In the genomic region with DNA sequence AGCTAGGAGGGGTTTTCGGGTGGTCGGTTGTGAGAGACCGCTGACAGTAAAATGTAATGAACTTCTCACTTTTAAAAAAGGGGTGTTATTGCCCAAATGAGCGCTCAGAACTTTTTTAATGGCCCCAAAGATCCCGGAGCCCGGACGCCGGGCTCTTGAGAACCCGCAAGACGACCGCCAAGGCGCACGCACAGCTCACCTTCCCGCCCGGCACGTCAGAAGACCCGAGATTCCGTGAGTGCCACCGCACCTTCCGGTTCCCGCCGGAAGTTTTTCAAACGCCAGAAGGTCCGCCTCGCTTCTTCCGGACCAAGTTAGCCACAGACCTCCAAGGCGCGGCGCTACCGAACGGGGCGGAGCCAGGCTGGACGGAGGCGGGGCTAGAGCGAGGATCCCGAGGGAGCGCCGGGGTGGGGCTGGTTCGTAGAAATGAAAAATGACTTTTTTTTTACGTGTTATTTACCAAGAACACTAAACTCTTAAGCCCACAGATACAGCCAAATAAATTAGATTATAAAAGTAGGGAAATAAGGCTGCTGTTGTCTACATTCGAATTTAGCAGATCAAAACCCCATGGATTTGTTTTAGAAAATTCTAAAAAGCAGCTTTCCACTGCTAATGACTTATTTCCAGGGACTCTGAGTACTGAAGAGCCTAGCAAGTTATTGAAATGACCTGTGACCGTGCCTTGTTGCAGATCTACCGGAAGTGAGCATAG, we compare ENCODE assay signal across 8 cellular contexts. TPM values are rescaled to one million over a fixed set of nuclear protein-coding genes. Genes with fewer than 3 reads are reported as not detected.
DNase-seq lines count a peak whose midpoint lies in the region; ATAC-seq and TF ChIP-seq lines count a peak whose summit lies in the region.

Gene SRBD1, minus strand, starts transcription at position 248 of the 718 bp plus-strand sequence. CDS start 5,826 bp downstream, outside the sequence.

- H3K4me3 ChIP-seq in DOHH2 (ENCODE audit: low read length) (peak within 1 kb of the TSS; percentile 94), GM23338 (peak within 1 kb of the TSS; percentile 69)
- H3K4me3 ChIP-seq in naive thymus-derived CD4-positive, alpha-beta T cell (ENCODE audit: low read length): peak within 1 kb of the TSS; percentile 79

- no peak for TF ChIP-seq CTCF in DOHH2 (IDR thresholded peaks at IDR 0.05; ENCODE audit: low read depth, low read length, poor library complexity, severe bottlenecking)
- TF ChIP-seq CTCF in GM23338 (conservative IDR thresholded peaks at IDR 0.05; ENCODE audit: low read depth in 2 of 2): no peak

- CTCF ChIA-PET in naive thymus-derived CD4-positive, alpha-beta T cell (lab: Charles Lee): interaction anchor here (0.7 to 1.0 kb wide), 2 partner anchors 31 to 393 kb away, joined by 6 to 7 read pairs; no protein-coding TSS in a partner anchor

- H3K79me2 ChIP-seq in DOHH2 (ENCODE audit: control insufficient read depth, low read length) (peaks cover 32% of the 10 kb centered on the region), GM23338 (replicated peaks; ENCODE audit: insufficient read depth) (peaks cover 38% of the 10 kb centered on the region)

- no peaks in the 10 kb centered on the region for H3K9me2 ChIP-seq in DOHH2 (replicated peaks; ENCODE audit: control insufficient read depth, low read length)
- no peaks in the 10 kb centered on the region for H3K9me2 ChIP-seq in GM23338 (ENCODE audit: insufficient read depth)

- H3F3A ChIP-seq in DOHH2 (ENCODE audit: control insufficient read depth, insufficient read depth): peaks cover 7% of the 10 kb centered on the region
- no peaks in the 10 kb centered on the region for H3F3A ChIP-seq in GM23338 (replicated peaks; ENCODE audit: low read depth)

- H3K27me3 Mint-ChIP-seq in GM23338 (ENCODE audit: insufficient read depth, low read depth, poor library complexity): peaks cover 9% of the 10 kb centered on the region
- H3K27me3 Mint-ChIP-seq in naive thymus-derived CD4-positive, alpha-beta T cell: no peaks in the 10 kb centered on the region
- H3K27me3 Mint-ChIP-seq in stimulated activated naive B cell treated with anti-CD40 and anti-IgM and Interleukin-4, amounts not matched to agents 10 μg/mL and 1 μg/mL and 100 μg/mL, for 72 hours: no peaks in the 10 kb centered on the region

- peak within 1 kb of the TSS; percentile 94 for H3K4me2 ChIP-seq in DOHH2 (ENCODE audit: low read length)
- peak within 1 kb of the TSS; percentile 76 for H3K4me2 ChIP-seq in GM23338

- H3K27ac ChIP-seq in DOHH2 (ENCODE audit: low read depth, low read length) (peak within 1 kb of the TSS; percentile 67), GM23338 (ENCODE audit: low read depth) (peak within 1 kb of the TSS; percentile 94)
- H3K27ac ChIP-seq in naive thymus-derived CD4-positive, alpha-beta T cell (ENCODE audit: low read depth, low read length): peak within 1 kb of the TSS; percentile 78

- peak; percentile 96 for ATAC-seq in GM23338
- ATAC-seq in naive thymus-derived CD4-positive, alpha-beta T cell: peak; percentile 91
- peak; percentile 93 to 97 for ATAC-seq in stimulated activated naive B cell treated with anti-CD40 and anti-IgM and Interleukin-4, amounts not matched to agents 10 μg/mL and 1 μg/mL and 100 μg/mL, for 72 hours (replicated peaks)

- no peaks in the 10 kb centered on the region for H3K9me3 Mint-ChIP-seq in GM23338
- H3K9me3 Mint-ChIP-seq in naive thymus-derived CD4-positive, alpha-beta T cell: no peaks in the 10 kb centered on the region
- no peaks in the 10 kb centered on the region for H3K9me3 Mint-ChIP-seq in stimulated activated naive B cell treated with anti-CD40 and anti-IgM and Interleukin-4, amounts not matched to agents 10 μg/mL and 1 μg/mL and 100 μg/mL, for 72 hours

- H3K4me1 Mint-ChIP-seq in GM23338: peaks cover 40% of the 10 kb centered on the region
- peaks cover 13 to 47% (median 28%) of the 10 kb centered on the region in 7 donors for H3K4me1 Mint-ChIP-seq in naive thymus-derived CD4-positive, alpha-beta T cell
- peaks cover 21 to 41% of the 10 kb centered on the region in 2 donors for H3K4me1 Mint-ChIP-seq in stimulated activated naive B cell treated with anti-CD40 and anti-IgM and Interleukin-4, amounts not matched to agents 10 μg/mL and 1 μg/mL and 100 μg/mL, for 72 hours

- H3K4me1 ChIP-seq in DOHH2 (ENCODE audit: control insufficient read depth, low read length) (peaks cover 24% of the 10 kb centered on the region), GM23338 (ENCODE audit: insufficient read depth) (no peaks in the 10 kb centered on the region)
- H3K4me1 ChIP-seq in naive thymus-derived CD4-positive, alpha-beta T cell (ENCODE audit: control insufficient read depth in 2 of 2, insufficient read depth in 2 of 2, low read length in 2 of 2): peaks cover 0 to 7% of the 10 kb centered on the region in 2 donors

- H3K4me3 Mint-ChIP-seq in GM23338: peak within 1 kb of the TSS; percentile 99
- peak within 1 kb of the TSS; percentile 92 to 99 (median 96) for H3K4me3 Mint-ChIP-seq in naive thymus-derived CD4-positive, alpha-beta T cell
- H3K4me3 Mint-ChIP-seq in stimulated activated naive B cell treated with anti-CD40 and anti-IgM and Interleukin-4, amounts not matched to agents 10 μg/mL and 1 μg/mL and 100 μg/mL, for 72 hours: peak within 1 kb of the TSS; percentile 93 to 97

- H3K36me3 Mint-ChIP-seq in GM23338 (ENCODE audit: low read depth): no peaks in the 10 kb centered on the region
- no peaks in the 10 kb centered on the region for H3K36me3 Mint-ChIP-seq in naive thymus-derived CD4-positive, alpha-beta T cell
- peaks cover 0 to 9% of the 10 kb centered on the region in 2 donors for H3K36me3 Mint-ChIP-seq in stimulated activated naive B cell treated with anti-CD40 and anti-IgM and Interleukin-4, amounts not matched to agents 10 μg/mL and 1 μg/mL and 100 μg/mL, for 72 hours

- DNase-seq in GM23338 (ENCODE audit: low spot score): peak; percentile 98
- peak; percentile 91 for DNase-seq in LHCN-M2 (ENCODE audit: low read depth)
- DNase-seq in RPMI8226: peak; percentile 98
- peak; percentile 67 to 78 for DNase-seq in activated T-helper 1 cell treated with anti-CD3 and anti-CD28 coated beads, Interleukin-2, amount 50 U/mL, for 16 hours (ENCODE audit: low read depth in 1 of 2, low spot score in 1 of 2)
- DNase-seq in fibroblast of gingiva (ENCODE audit: low read depth): peak; percentile 87
- peak; percentile 52 to 91 (median 75) for DNase-seq in naive thymus-derived CD4-positive, alpha-beta T cell
- peak; percentile 93 for DNase-seq in stimulated activated naive B cell treated with anti-CD40 and anti-IgM and Interleukin-4, amounts not matched to agents 10 μg/mL and 1 μg/mL and 100 μg/mL, for 72 hours

- H3K9me3 ChIP-seq in DOHH2 (ENCODE audit: control insufficient read depth, insufficient read depth, low read length): no peaks in the 10 kb centered on the region
- H3K9me3 ChIP-seq in naive thymus-derived CD4-positive, alpha-beta T cell (ENCODE audit: control insufficient read depth in 2 of 3, low read length in 3 of 3): no peaks in the 10 kb centered on the region

- no peaks in the 10 kb centered on the region for H4K20me1 ChIP-seq in DOHH2 (ENCODE audit: control insufficient read depth, insufficient read depth, low read depth, low read length)
- H4K20me1 ChIP-seq in GM23338 (replicated peaks; ENCODE audit: insufficient read depth): no peaks in the 10 kb centered on the region

- peak within 1 kb of the TSS; percentile 93 for H2AFZ ChIP-seq in GM23338

- H3K27me3 ChIP-seq in DOHH2 (ENCODE audit: control insufficient read depth, low read length) (no peaks in the 10 kb centered on the region), GM23338 (ENCODE audit: insufficient read depth) (no peaks in the 10 kb centered on the region)
- no peaks in the 10 kb centered on the region for H3K27me3 ChIP-seq in naive thymus-derived CD4-positive, alpha-beta T cell (ENCODE audit: control insufficient read depth in 2 of 2, insufficient read depth in 2 of 2, low read length in 2 of 2)

- peak within 1 kb of the TSS; percentile 99 for H3K27ac Mint-ChIP-seq in GM23338
- peak within 1 kb of the TSS; percentile 90 to 98 (median 96) for H3K27ac Mint-ChIP-seq in naive thymus-derived CD4-positive, alpha-beta T cell
- peak within 1 kb of the TSS; percentile 97 for H3K27ac Mint-ChIP-seq in stimulated activated naive B cell treated with anti-CD40 and anti-IgM and Interleukin-4, amounts not matched to agents 10 μg/mL and 1 μg/mL and 100 μg/mL, for 72 hours

- POLR2A ChIA-PET in naive thymus-derived CD4-positive, alpha-beta T cell (lab: Charles Lee): interaction anchor here (0.6 to 1.0 kb wide), 3 partner anchors 23 to 192 kb away, joined by 3 to 4 read pairs (median 3); no protein-coding TSS in a partner anchor

- intact Hi-C loops in naive thymus-derived CD4-positive, alpha-beta T cell (cut with micrococcal nuclease): loop anchor here (1.0 to 2.0 kb wide), 2 partner anchors 40 to 1442 kb away; partner anchors contain the start of genes PRKCE (in 2 of the 2) and PPM1B (in 1 of the 2)

- H3K36me3 ChIP-seq in DOHH2 (ENCODE audit: control insufficient read depth, low read length): no peaks in the 10 kb centered on the region
- H3K36me3 ChIP-seq in GM23338 (ENCODE audit: insufficient read depth): no peaks in the 10 kb centered on the region
- H3K36me3 ChIP-seq in naive thymus-derived CD4-positive, alpha-beta T cell (ENCODE audit: control insufficient read depth in 2 of 3, insufficient read depth in 3 of 3, low read length in 3 of 3): no peaks in the 10 kb centered on the region

RNA-seq across cellular contexts. Expression of gene SRBD1, which starts in this region (rescaled TPM):
- total RNA-seq in GM23338 (2014; rRNA removed; shearing (Covaris generic)): 44.3 and 46.3 TPM in 2 replicates
- 27.4 and 29.3 TPM in 2 replicates for polyA plus RNA-seq in GM23338 (2016; fragmentation: Nextera tagmentation; extraction: Ambion mirVana)
- total RNA-seq in LHCN-M2 (2014; rRNA removed): 19.0 and 22.7 TPM in 2 replicates
- 6.8 TPM for polyA plus RNA-seq in LHCN-M2 (2012)
- 10 to 100 TPM; 17.7 to 28.1 (median 23.3) TPM for total RNA-seq in naive thymus-derived CD4-positive, alpha-beta T cell
- polyA plus RNA-seq in naive thymus-derived CD4-positive, alpha-beta T cell: 10 to 100 TPM; 14.0 to 15.1 TPM

Comparison
In these comparisons a context has a peak if more than half of its experiments do, and no peak if none do; other contexts are left out.
1. Peak in every context shown above with its lines: DNase-seq, ATAC-seq, H3K4me3 ChIP-seq and H3K27ac ChIP-seq.